1 cellular context compared by ENCODE assay signal in the genomic region with DNA sequence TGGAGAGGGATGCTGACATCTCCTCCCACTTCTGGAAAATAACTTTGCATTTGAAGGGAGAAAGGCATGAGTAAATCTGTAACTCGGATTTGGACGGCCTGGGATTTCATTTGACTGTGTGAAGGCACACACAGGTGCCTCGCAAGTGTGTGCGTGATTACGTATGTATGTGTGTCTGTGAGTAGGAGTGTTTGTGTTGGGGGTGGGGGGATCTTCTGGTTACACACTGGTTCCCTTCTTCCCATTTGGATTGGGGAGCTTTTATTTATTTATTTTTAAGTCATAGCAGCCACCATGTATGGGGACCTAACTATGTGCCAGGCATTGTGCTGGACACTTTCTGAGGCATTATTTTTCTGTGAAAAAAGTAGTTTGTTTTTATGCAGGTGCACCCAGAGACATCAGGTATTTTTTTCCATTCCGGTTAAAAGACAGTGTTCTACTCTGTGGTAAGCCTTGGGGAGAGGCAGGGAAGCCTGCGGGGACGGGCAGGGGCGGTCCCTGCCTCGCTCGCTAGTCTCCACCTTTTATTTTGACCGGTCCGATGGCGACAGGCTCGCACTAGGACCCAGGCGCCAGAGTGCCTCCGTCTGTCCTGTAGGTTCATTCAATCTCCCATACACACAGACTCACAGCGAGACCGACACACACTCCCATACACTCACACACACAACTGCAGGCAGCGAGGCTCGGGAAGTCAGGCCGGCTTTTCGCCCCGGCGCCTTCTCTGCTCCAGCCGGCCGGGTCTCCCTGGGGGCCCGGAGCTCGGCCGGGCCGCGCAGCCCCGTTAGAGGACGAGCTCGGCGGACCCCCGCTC.
TF ChIP-seq lines count a peak whose summit lies in the region.

A gene (plus strand): TSS at position 618 of the 817 bp plus-strand sequence. CDS start 204 bp downstream, outside the sequence.

TF ChIP-seq in HepG2, 621 proteins besides CTCF, POLR2A, EP300 and RAD21 (continued from another document and continues in another):
- TF ChIP-seq, protein P1, sequence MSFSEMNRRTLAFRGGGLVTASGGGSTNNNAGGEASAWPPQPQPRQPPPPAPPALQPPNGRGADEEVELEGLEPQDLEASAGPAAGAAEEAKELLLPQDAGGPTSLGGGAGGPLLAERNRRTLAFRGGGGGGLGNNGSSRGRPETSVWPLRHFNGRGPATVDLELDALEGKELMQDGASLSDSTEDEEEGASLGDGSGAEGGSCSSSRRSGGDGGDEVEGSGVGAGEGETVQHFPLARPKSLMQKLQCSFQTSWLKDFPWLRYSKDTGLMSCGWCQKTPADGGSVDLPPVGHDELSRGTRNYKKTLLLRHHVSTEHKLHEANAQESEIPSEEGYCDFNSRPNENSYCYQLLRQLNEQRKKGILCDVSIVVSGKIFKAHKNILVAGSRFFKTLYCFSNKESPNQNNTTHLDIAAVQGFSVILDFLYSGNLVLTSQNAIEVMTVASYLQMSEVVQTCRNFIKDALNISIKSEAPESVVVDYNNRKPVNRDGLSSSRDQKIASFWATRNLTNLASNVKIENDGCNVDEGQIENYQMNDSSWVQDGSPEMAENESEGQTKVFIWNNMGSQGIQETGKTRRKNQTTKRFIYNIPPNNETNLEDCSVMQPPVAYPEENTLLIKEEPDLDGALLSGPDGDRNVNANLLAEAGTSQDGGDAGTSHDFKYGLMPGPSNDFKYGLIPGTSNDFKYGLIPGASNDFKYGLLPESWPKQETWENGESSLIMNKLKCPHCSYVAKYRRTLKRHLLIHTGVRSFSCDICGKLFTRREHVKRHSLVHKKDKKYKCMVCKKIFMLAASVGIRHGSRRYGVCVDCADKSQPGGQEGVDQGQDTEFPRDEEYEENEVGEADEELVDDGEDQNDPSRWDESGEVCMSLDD (CRISPR knock-in tag; IDR thresholded peaks at IDR 0.05; ENCODE audit: borderline replicate concordance): no peak
- TF ChIP-seq ZNF256 (CRISPR knock-in tag; conservative IDR thresholded peaks at IDR 0.05): 0 out of 2 replicates have a peak, but pooled peaks have one; percentile 50
- TF ChIP-seq ATF7 (IDR thresholded peaks at IDR 0.05): no peak
- TF ChIP-seq ATF7 (CRISPR knock-in tag; IDR thresholded peaks at IDR 0.05): no peak
- peak; percentile 52 for TF ChIP-seq RBM39 (IDR thresholded peaks at IDR 0.05; ENCODE audit: low read depth, low read length, poor library complexity, severe bottlenecking)
- no peak for TF ChIP-seq NR2F6 (IDR thresholded peaks at IDR 0.05)
- TF ChIP-seq NR2F6 (CRISPR knock-in tag; IDR thresholded peaks at IDR 0.05): peak; percentile 11; the same call in 1 of the 2 replicates
- TF ChIP-seq, protein P2, sequence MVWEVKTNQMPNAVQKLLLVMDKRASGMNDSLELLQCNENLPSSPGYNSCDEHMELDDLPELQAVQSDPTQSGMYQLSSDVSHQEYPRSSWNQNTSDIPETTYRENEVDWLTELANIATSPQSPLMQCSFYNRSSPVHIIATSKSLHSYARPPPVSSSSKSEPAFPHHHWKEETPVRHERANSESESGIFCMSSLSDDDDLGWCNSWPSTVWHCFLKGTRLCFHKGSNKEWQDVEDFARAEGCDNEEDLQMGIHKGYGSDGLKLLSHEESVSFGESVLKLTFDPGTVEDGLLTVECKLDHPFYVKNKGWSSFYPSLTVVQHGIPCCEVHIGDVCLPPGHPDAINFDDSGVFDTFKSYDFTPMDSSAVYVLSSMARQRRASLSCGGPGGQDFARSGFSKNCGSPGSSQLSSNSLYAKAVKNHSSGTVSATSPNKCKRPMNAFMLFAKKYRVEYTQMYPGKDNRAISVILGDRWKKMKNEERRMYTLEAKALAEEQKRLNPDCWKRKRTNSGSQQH (CRISPR knock-in tag; IDR thresholded peaks at IDR 0.05; ENCODE audit: low read depth): peak; percentile 92
- TF ChIP-seq ZMYM3 (CRISPR knock-in tag; IDR thresholded peaks at IDR 0.05): peak; percentile 97
- no peak for TF ChIP-seq ZNF253 (CRISPR knock-in tag; IDR thresholded peaks at IDR 0.05; ENCODE audit: borderline replicate concordance)
- 0 out of 2 replicates have a peak, but pooled peaks have one; percentile 32 for TF ChIP-seq POLR2G (IDR thresholded peaks at IDR 0.05; ENCODE audit: low read depth, low read length)
- TF ChIP-seq SOX5 (CRISPR knock-in tag; IDR thresholded peaks at IDR 0.05; ENCODE audit: borderline replicate concordance): 0 out of 2 replicates have a peak, but pooled peaks have one; percentile 28
- TF ChIP-seq MEF2D (CRISPR knock-in tag; IDR thresholded peaks at IDR 0.05): peak; percentile 31; the same call in 1 of the 2 replicates
- TF ChIP-seq FOXJ3 (CRISPR knock-in tag; IDR thresholded peaks at IDR 0.05; ENCODE audit: borderline replicate concordance): 0 out of 2 replicates have a peak, but pooled peaks have one; percentile 26
- TF ChIP-seq, protein P3, sequence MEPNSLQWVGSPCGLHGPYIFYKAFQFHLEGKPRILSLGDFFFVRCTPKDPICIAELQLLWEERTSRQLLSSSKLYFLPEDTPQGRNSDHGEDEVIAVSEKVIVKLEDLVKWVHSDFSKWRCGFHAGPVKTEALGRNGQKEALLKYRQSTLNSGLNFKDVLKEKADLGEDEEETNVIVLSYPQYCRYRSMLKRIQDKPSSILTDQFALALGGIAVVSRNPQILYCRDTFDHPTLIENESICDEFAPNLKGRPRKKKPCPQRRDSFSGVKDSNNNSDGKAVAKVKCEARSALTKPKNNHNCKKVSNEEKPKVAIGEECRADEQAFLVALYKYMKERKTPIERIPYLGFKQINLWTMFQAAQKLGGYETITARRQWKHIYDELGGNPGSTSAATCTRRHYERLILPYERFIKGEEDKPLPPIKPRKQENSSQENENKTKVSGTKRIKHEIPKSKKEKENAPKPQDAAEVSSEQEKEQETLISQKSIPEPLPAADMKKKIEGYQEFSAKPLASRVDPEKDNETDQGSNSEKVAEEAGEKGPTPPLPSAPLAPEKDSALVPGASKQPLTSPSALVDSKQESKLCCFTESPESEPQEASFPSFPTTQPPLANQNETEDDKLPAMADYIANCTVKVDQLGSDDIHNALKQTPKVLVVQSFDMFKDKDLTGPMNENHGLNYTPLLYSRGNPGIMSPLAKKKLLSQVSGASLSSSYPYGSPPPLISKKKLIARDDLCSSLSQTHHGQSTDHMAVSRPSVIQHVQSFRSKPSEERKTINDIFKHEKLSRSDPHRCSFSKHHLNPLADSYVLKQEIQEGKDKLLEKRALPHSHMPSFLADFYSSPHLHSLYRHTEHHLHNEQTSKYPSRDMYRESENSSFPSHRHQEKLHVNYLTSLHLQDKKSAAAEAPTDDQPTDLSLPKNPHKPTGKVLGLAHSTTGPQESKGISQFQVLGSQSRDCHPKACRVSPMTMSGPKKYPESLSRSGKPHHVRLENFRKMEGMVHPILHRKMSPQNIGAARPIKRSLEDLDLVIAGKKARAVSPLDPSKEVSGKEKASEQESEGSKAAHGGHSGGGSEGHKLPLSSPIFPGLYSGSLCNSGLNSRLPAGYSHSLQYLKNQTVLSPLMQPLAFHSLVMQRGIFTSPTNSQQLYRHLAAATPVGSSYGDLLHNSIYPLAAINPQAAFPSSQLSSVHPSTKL (CRISPR knock-in tag; IDR thresholded peaks at IDR 0.05): peak; percentile 47
- TF ChIP-seq ZSCAN29 (CRISPR knock-in tag; conservative IDR thresholded peaks at IDR 0.05): no peak
- TF ChIP-seq, protein P4, sequence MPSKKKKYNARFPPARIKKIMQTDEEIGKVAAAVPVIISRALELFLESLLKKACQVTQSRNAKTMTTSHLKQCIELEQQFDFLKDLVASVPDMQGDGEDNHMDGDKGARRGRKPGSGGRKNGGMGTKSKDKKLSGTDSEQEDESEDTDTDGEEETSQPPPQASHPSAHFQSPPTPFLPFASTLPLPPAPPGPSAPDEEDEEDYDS (CRISPR knock-in tag; IDR thresholded peaks at IDR 0.05): peak; percentile 47
- peak; percentile 46; the same call in 1 of the 2 replicates for TF ChIP-seq ZNF670 (CRISPR knock-in tag; IDR thresholded peaks at IDR 0.05; ENCODE audit: borderline replicate concordance)
- TF ChIP-seq ZNF20 (CRISPR knock-in tag; IDR thresholded peaks at IDR 0.05): no peak
- no peak for TF ChIP-seq ZNF17 (CRISPR knock-in tag; IDR thresholded peaks at IDR 0.05)
- 0 out of 2 replicates have a peak, but pooled peaks have one; percentile 26 for TF ChIP-seq ZBTB38 (CRISPR knock-in tag; IDR thresholded peaks at IDR 0.05)
- TF ChIP-seq SPEN (CRISPR knock-in tag; IDR thresholded peaks at IDR 0.05; ENCODE audit: low read depth): peak; percentile 31; the same call in 1 of the 2 replicates
- TF ChIP-seq ERF (CRISPR knock-in tag; IDR thresholded peaks at IDR 0.05): 0 out of 2 replicates have a peak, but pooled peaks have one; percentile 42
- TF ChIP-seq ZNF274 (CRISPR knock-in tag; IDR thresholded peaks at IDR 0.05): no peak
- TF ChIP-seq ZNF292 (CRISPR knock-in tag; IDR thresholded peaks at IDR 0.05; ENCODE audit: borderline replicate concordance, low read depth): peak; percentile 89; the same call in 1 of the 2 replicates
- TF ChIP-seq ZNF589 (CRISPR knock-in tag; conservative IDR thresholded peaks at IDR 0.05): peak; percentile 55; the same call in 1 of the 2 replicates
- TF ChIP-seq, protein P5, sequence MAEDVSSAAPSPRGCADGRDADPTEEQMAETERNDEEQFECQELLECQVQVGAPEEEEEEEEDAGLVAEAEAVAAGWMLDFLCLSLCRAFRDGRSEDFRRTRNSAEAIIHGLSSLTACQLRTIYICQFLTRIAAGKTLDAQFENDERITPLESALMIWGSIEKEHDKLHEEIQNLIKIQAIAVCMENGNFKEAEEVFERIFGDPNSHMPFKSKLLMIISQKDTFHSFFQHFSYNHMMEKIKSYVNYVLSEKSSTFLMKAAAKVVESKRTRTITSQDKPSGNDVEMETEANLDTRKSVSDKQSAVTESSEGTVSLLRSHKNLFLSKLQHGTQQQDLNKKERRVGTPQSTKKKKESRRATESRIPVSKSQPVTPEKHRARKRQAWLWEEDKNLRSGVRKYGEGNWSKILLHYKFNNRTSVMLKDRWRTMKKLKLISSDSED (CRISPR knock-in tag; IDR thresholded peaks at IDR 0.05): no peak
- TF ChIP-seq, protein P6, sequence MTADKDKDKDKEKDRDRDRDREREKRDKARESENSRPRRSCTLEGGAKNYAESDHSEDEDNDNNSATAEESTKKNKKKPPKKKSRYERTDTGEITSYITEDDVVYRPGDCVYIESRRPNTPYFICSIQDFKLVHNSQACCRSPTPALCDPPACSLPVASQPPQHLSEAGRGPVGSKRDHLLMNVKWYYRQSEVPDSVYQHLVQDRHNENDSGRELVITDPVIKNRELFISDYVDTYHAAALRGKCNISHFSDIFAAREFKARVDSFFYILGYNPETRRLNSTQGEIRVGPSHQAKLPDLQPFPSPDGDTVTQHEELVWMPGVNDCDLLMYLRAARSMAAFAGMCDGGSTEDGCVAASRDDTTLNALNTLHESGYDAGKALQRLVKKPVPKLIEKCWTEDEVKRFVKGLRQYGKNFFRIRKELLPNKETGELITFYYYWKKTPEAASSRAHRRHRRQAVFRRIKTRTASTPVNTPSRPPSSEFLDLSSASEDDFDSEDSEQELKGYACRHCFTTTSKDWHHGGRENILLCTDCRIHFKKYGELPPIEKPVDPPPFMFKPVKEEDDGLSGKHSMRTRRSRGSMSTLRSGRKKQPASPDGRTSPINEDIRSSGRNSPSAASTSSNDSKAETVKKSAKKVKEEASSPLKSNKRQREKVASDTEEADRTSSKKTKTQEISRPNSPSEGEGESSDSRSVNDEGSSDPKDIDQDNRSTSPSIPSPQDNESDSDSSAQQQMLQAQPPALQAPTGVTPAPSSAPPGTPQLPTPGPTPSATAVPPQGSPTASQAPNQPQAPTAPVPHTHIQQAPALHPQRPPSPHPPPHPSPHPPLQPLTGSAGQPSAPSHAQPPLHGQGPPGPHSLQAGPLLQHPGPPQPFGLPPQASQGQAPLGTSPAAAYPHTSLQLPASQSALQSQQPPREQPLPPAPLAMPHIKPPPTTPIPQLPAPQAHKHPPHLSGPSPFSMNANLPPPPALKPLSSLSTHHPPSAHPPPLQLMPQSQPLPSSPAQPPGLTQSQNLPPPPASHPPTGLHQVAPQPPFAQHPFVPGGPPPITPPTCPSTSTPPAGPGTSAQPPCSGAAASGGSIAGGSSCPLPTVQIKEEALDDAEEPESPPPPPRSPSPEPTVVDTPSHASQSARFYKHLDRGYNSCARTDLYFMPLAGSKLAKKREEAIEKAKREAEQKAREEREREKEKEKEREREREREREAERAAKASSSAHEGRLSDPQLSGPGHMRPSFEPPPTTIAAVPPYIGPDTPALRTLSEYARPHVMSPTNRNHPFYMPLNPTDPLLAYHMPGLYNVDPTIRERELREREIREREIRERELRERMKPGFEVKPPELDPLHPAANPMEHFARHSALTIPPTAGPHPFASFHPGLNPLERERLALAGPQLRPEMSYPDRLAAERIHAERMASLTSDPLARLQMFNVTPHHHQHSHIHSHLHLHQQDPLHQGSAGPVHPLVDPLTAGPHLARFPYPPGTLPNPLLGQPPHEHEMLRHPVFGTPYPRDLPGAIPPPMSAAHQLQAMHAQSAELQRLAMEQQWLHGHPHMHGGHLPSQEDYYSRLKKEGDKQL (CRISPR knock-in tag; IDR thresholded peaks at IDR 0.05; ENCODE audit: low read depth): 0 out of 2 replicates have a peak, but pooled peaks have one; percentile 7
- no peak for TF ChIP-seq TSC22D2 (CRISPR knock-in tag; IDR thresholded peaks at IDR 0.05; ENCODE audit: borderline replicate concordance)
- TF ChIP-seq GFI1 (CRISPR knock-in tag; IDR thresholded peaks at IDR 0.05; ENCODE audit: borderline replicate concordance): no peak
- no peak for TF ChIP-seq ARHGAP35 (CRISPR knock-in tag; IDR thresholded peaks at IDR 0.05; ENCODE audit: borderline replicate concordance)
